In the genomic region with DNA sequence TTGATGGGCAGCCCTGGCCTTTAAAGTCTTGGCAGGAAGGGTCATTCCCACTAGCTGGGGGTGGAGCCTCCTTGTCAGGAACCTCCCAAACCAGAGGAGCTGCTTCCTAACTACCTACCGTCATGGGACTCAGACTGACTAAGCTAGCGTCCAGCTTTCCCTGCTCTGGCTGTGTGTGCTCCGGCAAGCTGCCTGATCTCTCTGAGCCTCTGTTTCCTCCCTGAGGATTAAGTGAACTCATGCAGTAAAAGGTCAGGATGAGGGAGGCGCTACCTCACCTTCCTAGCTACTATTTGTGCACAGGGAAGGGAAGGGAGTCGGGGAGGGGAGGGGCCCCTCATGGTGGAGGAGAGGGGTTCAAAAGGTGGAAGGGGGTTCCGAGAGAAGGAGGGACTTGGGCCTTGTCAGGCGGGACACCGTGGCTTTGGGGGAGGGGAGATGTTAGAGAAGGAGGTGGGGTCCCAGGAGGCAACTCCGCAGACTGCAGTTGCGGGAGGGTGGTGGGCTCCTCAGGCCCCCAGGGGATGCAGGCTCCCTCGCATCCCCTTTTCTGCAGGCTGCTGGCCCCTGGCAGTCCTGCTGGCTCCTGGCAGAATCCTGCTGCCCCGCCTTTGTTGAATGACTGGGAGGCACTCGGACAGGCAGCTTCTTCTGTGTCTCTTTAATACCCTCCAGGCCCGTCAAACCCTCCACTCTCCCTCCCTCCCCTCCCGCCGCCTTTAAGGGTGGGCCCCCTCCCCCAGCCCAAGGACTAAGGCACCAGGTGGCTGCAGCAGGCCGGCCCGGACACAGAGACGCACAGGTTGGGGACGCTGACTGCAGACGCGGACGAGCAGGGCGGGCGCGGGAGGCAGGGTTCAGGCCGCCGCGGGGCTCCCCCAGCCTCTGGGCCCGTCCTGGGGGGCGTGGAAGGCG, we compare ENCODE assay signal across 8 cellular contexts. TPM values are rescaled to one million over a fixed set of nuclear protein-coding genes. Genes with fewer than 3 reads are reported as not detected.
DNase-seq lines count a peak whose midpoint lies in the region; ATAC-seq and TF ChIP-seq lines count a peak whose summit lies in the region.

No MANE protein-coding gene starts in this region.

- H3K4me1 Mint-ChIP-seq in activated T-cell treated with anti-CD3 and anti-CD28 coated beads, Interleukin-2, amount 50 U/mL, for 4 hours (ENCODE audit: low read depth) = peaks cover 9% of the 10 kb centered on the region
- H3K4me1 Mint-ChIP-seq in brain = peaks cover 23% of the 10 kb centered on the region

- intact Hi-C loops in thyroid gland (cut with DNase I) = no loop called here

- no peaks in the 10 kb centered on the region for H3K9me3 Mint-ChIP-seq in activated T-cell treated with anti-CD3 and anti-CD28 coated beads, Interleukin-2, amount 50 U/mL, for 4 hours
- H3K9me3 Mint-ChIP-seq in brain = no peaks in the 10 kb centered on the region

- H3K27me3 Mint-ChIP-seq in activated T-cell treated with anti-CD3 and anti-CD28 coated beads, Interleukin-2, amount 50 U/mL, for 4 hours (ENCODE audit: low read depth) = peaks cover 29% of the 10 kb centered on the region
- H3K27me3 Mint-ChIP-seq in brain = peaks cover 5% of the 10 kb centered on the region

- peak overlapping the region in 2 of 3 donors; percentile 22 to 46 for H3K4me3 ChIP-seq in thyroid gland (replicated peaks in 1 of 3)

- no peaks in the 10 kb centered on the region for H3K36me3 Mint-ChIP-seq in activated T-cell treated with anti-CD3 and anti-CD28 coated beads, Interleukin-2, amount 50 U/mL, for 4 hours (ENCODE audit: insufficient read depth)
- no peaks in the 10 kb centered on the region for H3K36me3 Mint-ChIP-seq in brain

- WGBS in thyroid gland, 2 donors = 6 to 11% methylated on average over 11 to 20 of the region's 32 CpGs

- H3K27me3 ChIP-seq in thyroid gland = no peaks in the 10 kb centered on the region

- ATAC-seq in activated T-cell treated with anti-CD3 and anti-CD28 coated beads, Interleukin-2, amount 50 U/mL, for 4 hours = peak; percentile 52

- no peak for DNase-seq in activated T-cell treated with anti-CD3 and anti-CD28 coated beads, Interleukin-2, amount 50 U/mL, for 4 hours
- DNase-seq in activated T-cell treated with anti-CD3 and anti-CD28 coated beads for 4 hours (no peak), NAMALWA (ENCODE audit: low spot score) (peak; percentile 23), kidney tubule cell (ENCODE audit: low spot score) (peak; percentile 71), thyroid gland (peak; percentile 40 to 41), ureter (ENCODE audit: low spot score) (no peak), cortex of kidney (lab: John Stamatoyannopoulos, UW) (no peak)

- H3K27ac Mint-ChIP-seq in brain = peak overlapping the region in 2 of 5 experiments; percentile 1 to 26

- TF ChIP-seq POLR2A in thyroid gland (IDR thresholded peaks at IDR 0.05) = no peak

- TF ChIP-seq CTCF in brain (conservative IDR thresholded peaks at IDR 0.05) (no peak), thyroid gland (IDR thresholded peaks at IDR 0.05) (no peak)

- H3K9me3 ChIP-seq in thyroid gland = no peaks in the 10 kb centered on the region

- H3K4me1 ChIP-seq in thyroid gland = peaks cover 10 to 19% of the 10 kb centered on the region in 2 donors

- peak overlapping the region; percentile 19 for H3K4me3 Mint-ChIP-seq in activated T-cell treated with anti-CD3 and anti-CD28 coated beads, Interleukin-2, amount 50 U/mL, for 4 hours
- H3K4me3 Mint-ChIP-seq in brain = peak overlapping the region; percentile 58 to 85 (median 75)

- H3K36me3 ChIP-seq in thyroid gland = no peaks in the 10 kb centered on the region

- H3K27ac ChIP-seq in thyroid gland = no peak overlapping the region

RNA-seq across cellular contexts. Expression of gene DUSP15, which starts 9.6 kb away (rescaled TPM):
- total RNA-seq in activated T-cell treated with anti-CD3 and anti-CD28 coated beads, Interleukin-2, amount 50 U/mL, for 4 hours = not detected
- 7.0 TPM for polyA plus RNA-seq in brain (ENCODE audit: insufficient read depth, low read depth, low replicate concordance)
- total RNA-seq in thyroid gland (1 to 10 TPM; 5.4 to 9.1 (median 7.0) TPM), ureter (4.7 TPM)

RNA-seq across cellular contexts. Expression of gene TTLL9, which starts 9.7 kb away (rescaled TPM):
- total RNA-seq in activated T-cell treated with anti-CD3 and anti-CD28 coated beads, Interleukin-2, amount 50 U/mL, for 4 hours = not detected
- 0.41 TPM for polyA plus RNA-seq in brain (ENCODE audit: insufficient read depth, low read depth, low replicate concordance)
- total RNA-seq in thyroid gland (1 to 10 TPM in 3 of 4 donors, under 1 TPM in 1; 0.40 to 1.5 (median 1.2) TPM), ureter (0.86 TPM)

RNA-seq across cellular contexts. Expression of gene FOXS1, which starts 15.3 kb away (rescaled TPM):
- total RNA-seq in activated T-cell treated with anti-CD3 and anti-CD28 coated beads, Interleukin-2, amount 50 U/mL, for 4 hours = not detected
- 2.9 TPM for polyA plus RNA-seq in brain (ENCODE audit: insufficient read depth, low read depth, low replicate concordance)
- total RNA-seq in thyroid gland (1 to 10 TPM in 1 of 4 donors, under 1 TPM in 1, not detected in 2; 0.44 to 1.0 TPM), ureter (not detected)

RNA-seq across cellular contexts. Expression of gene MYLK2, which starts 41.5 kb away (rescaled TPM):
- total RNA-seq in activated T-cell treated with anti-CD3 and anti-CD28 coated beads, Interleukin-2, amount 50 U/mL, for 4 hours = under 1 TPM in 2 of 3 donors, not detected in 1; 0.10 to 0.11 TPM
- polyA plus RNA-seq in brain (ENCODE audit: insufficient read depth, low read depth, low replicate concordance) = 1.5 TPM
- under 1 TPM in 2 of 4 donors, not detected in 2; 0.22 to 0.83 TPM for total RNA-seq in thyroid gland
- total RNA-seq in ureter = not detected

Comparison
In these comparisons a context has a peak if more than half of its experiments do, and no peak if none do; other contexts are left out.
1. DNase-seq: peak in NAMALWA (single experiment), kidney tubule cell (single experiment) and thyroid gland (2 of 2); none in activated T-cell treated with anti-CD3 and anti-CD28 coated beads, Interleukin-2, amount 50 U/mL, for 4 hours (single experiment), activated T-cell treated with anti-CD3 and anti-CD28 coated beads for 4 hours (single experiment), ureter (single experiment) and cortex of kidney (single experiment).